ENCODE assay signal across 22 cellular contexts in genomic region chr17:76927577-76927976, GRCh38. TPM values are rescaled to one million over a fixed set of nuclear protein-coding genes. Genes with fewer than 3 reads are reported as not detected.
DNase-seq lines count a peak whose midpoint lies in the region; ATAC-seq, FAIRE-seq and TF ChIP-seq lines count a peak whose summit lies in the region.
"Had no signal": no experiment of that assay in that cellular context is flagged by ENCODE, and none has a peak within 500 bp of the region (broad histone marks: within the 10 kb centered on the region; RNA-seq: fewer than 3 reads in every experiment).

No MANE protein-coding gene starts in this region.

- H2BK120ac ChIP-seq in H1 (replicated peaks; ENCODE audit: low read depth, low read length): no peak overlapping the region

- H3K9me3 Mint-ChIP-seq in nephron progenitor cell (no peaks in the 10 kb centered on the region), osteocyte (ENCODE audit: unreplicated experiment) (no peaks in the 10 kb centered on the region)
- H3K9me3 Mint-ChIP-seq: CD4-positive, alpha-beta T cell; CD8-positive, alpha-beta memory T cell had no signal

- H4K5ac ChIP-seq in H1 (ENCODE audit: insufficient read length, low read depth, low read length): no peak overlapping the region

- no peaks in the 10 kb centered on the region for H3K79me2 ChIP-seq in H1 (ENCODE audit: control insufficient read depth in 1 of 2, insufficient read depth in 2 of 2, low read length in 2 of 2)

- no peak overlapping the region for H3K14ac ChIP-seq in H1 (ENCODE audit: insufficient read length)

- H3K9me3 ChIP-seq in A549 (no peaks in the 10 kb centered on the region), H1 (ENCODE audit: insufficient read depth in 2 of 2, low read depth in 1 of 2, low read length in 1 of 2) (0 out of 4 replicates have a peak, but pooled peaks cover 0 to 3% of the 10 kb centered on the region in 2 experiments), spleen (no peaks in the 10 kb centered on the region)
- H3K9me3 ChIP-seq: BLaER1 treated with 17β-estradiol and CSF1 and Interleukin-3, amounts not matched to agents 10 nM and 100 nM had no signal

- intact Hi-C loops in spleen (cut with DNase I; ENCODE audit: low total_unique reads): no loop called here

- H3K27ac Mint-ChIP-seq in nephron progenitor cell (peak overlapping the region; percentile 92), osteocyte (ENCODE audit: unreplicated experiment) (no peak overlapping the region)
- H3K27ac Mint-ChIP-seq: B cell; CD14-positive monocyte; CD4-positive, alpha-beta T cell had no signal

- POLR2A ChIA-PET in A549 (lab: Yijun Ruan, JAX) (no interaction called here), H1 (lab: Charles Lee; ENCODE audit: partially characterized antibody) (no interaction called here)

- no peaks in the 10 kb centered on the region for H3K23me2 ChIP-seq in H1 (ENCODE audit: low read depth, low read length)

- no peak overlapping the region for H3K4ac ChIP-seq in H1 (replicated peaks; ENCODE audit: insufficient read length, low read depth, low read length)

- WGBS in A549 (ENCODE audit: missing lambda C conversion rate): 91% methylated on average over 12 of the region's 12 CpGs
- 95% methylated on average over 12 of the region's 12 CpGs; no CpG with 5 or more reads in 1 of the 2 experiments for WGBS in H1 (ENCODE audit: extremely low coverage in 1 of 2, insufficient coverage in 1 of 2, insufficient read length in 1 of 2, insufficient replicate concordance in 2 of 2, low coverage in 1 of 2, low lambda C conversion rate in 2 of 2, missing lambda C conversion rate in 1 of 2), 2 experiments
- 82 to 94% (median 94%) methylated on average over 12 of the region's 12 CpGs for WGBS in spleen, 5 donors

- H3K4me3 ChIP-seq in A549 (no peak overlapping the region), H1 (ENCODE audit: extremely low read depth in 1 of 4, insufficient read depth in 2 of 4, low read depth in 3 of 4, low read length in 4 of 4) (no peak overlapping the region), spleen (no peak overlapping the region)
- H3K4me3 ChIP-seq: BLaER1 treated with 17β-estradiol and CSF1 and Interleukin-3, amounts not matched to agents 10 nM and 100 nM had no signal

- TF ChIP-seq CTCF in A549 (IDR thresholded peaks at IDR 0.05): no peak
- no peak for TF ChIP-seq CTCF in H1 (IDR thresholded peaks at IDR 0.05; ENCODE audit: control extremely low read depth in 1 of 3, insufficient read depth in 1 of 3, low read depth in 1 of 3, low read length in 3 of 3)
- TF ChIP-seq CTCF in nephron progenitor cell (IDR thresholded peaks at IDR 0.05): no peak
- TF ChIP-seq CTCF in spleen (IDR thresholded peaks at IDR 0.05 in 8 of 11, conservative IDR thresholded peaks at IDR 0.05 in 3 of 11): no peak
- TF ChIP-seq CTCF in osteocyte (IDR thresholded peaks at IDR 0.05): no peak

- peaks cover 12% of the 10 kb centered on the region for H3K27me3 Mint-ChIP-seq in nephron progenitor cell (ENCODE audit: low read depth, poor library complexity)
- peaks cover 9% of the 10 kb centered on the region for H3K27me3 Mint-ChIP-seq in osteocyte (ENCODE audit: unreplicated experiment)
- H3K27me3 Mint-ChIP-seq: CD4-positive, alpha-beta T cell had no signal

- 0 out of 2 replicates have a peak overlapping the region, but pooled peaks have one; percentile 21 for H2BK5ac ChIP-seq in H1 (ENCODE audit: low read depth, low read length)

- H3K4me1 Mint-ChIP-seq in nephron progenitor cell (peaks cover 15% of the 10 kb centered on the region), osteocyte (ENCODE audit: unreplicated experiment) (no peaks in the 10 kb centered on the region)
- H3K4me1 Mint-ChIP-seq: B cell; CD14-positive monocyte; CD8-positive, alpha-beta memory T cell had no signal

- no peak for TF ChIP-seq EP300 in A549 (IDR thresholded peaks at IDR 0.05)
- no peak for TF ChIP-seq EP300 in H1 (IDR thresholded peaks at IDR 0.05; ENCODE audit: borderline replicate concordance in 1 of 2, low read depth in 2 of 2, low read length in 2 of 2)

- H2BK15ac ChIP-seq in H1 (ENCODE audit: low read length): no peak overlapping the region

- H3K4me2 ChIP-seq in A549 (no peak overlapping the region), H1 (ENCODE audit: insufficient read depth in 1 of 2, low read depth in 2 of 2, low read length in 2 of 2) (no peak overlapping the region)
- H3K4me2 ChIP-seq: BLaER1 treated with 17β-estradiol and CSF1 and Interleukin-3, amounts not matched to agents 10 nM and 100 nM had no signal

- no peak overlapping the region for H3K9ac ChIP-seq in H1 (replicated peaks in 1 of 4; ENCODE audit: extremely low read depth in 1 of 4, low read depth in 3 of 4, low read length in 3 of 4)
- H3K9ac ChIP-seq: BLaER1 treated with 17β-estradiol and CSF1 and Interleukin-3, amounts not matched to agents 10 nM and 100 nM had no signal

- DNase-seq in A549 (ENCODE audit: low read depth in 1 of 2, low spot score in 1 of 2) (no peak), SK-N-DZ (ENCODE audit: low spot score) (peak; percentile 75), H1 (ENCODE audit: low read depth in 1 of 2, low spot score in 2 of 2) (no peak), nephron progenitor cell (no peak), spleen (no peak), COLO829 (ENCODE audit: low spot score) (no peak), osteocyte (ENCODE audit: extremely low spot score, unreplicated experiment) (no peak)
- DNase-seq: Calu3; CD4-positive, alpha-beta T cell; CD8-positive, alpha-beta memory T cell; COR-L47; DMS153; DND-41; GOT3; H7; HCEC 1CT had no signal

- H3K27me3 ChIP-seq in H1 (replicated peaks in 1 of 4; ENCODE audit: control insufficient read depth in 3 of 4, extremely low read depth in 1 of 4, insufficient read depth in 3 of 4, low read length in 3 of 4) (no peaks in the 10 kb centered on the region), spleen (replicated peaks in 1 of 7) (peaks cover 0 to 30% (median 0%) of the 10 kb centered on the region in 7 donors)
- H3K27me3 ChIP-seq: BLaER1 treated with 17β-estradiol and CSF1 and Interleukin-3, amounts not matched to agents 10 nM and 100 nM had no signal

- H2AFZ ChIP-seq in H1 (ENCODE audit: low read length): no peak overlapping the region

- H3K56ac ChIP-seq in H1 (replicated peaks; ENCODE audit: insufficient read length, low read depth, low read length): no peak overlapping the region

- no peak overlapping the region for H2BK12ac ChIP-seq in H1 (ENCODE audit: low read depth, low read length)

- H3K4me1 ChIP-seq in A549: peaks cover 5% of the 10 kb centered on the region; the same call in 1 of the 3 replicates
- peaks cover 0 to 2% (median 0%) of the 10 kb centered on the region in 4 experiments; a peak in 1 of 7 replicates for H3K4me1 ChIP-seq in H1 (replicated peaks in 1 of 4; ENCODE audit: control insufficient read depth in 3 of 4, insufficient read depth in 4 of 4, low read length in 3 of 4)
- peaks cover 0 to 18% (median 8%) of the 10 kb centered on the region in 6 donors for H3K4me1 ChIP-seq in spleen

- H3K79me1 ChIP-seq in H1 (ENCODE audit: low read depth, low read length): no peaks in the 10 kb centered on the region

- H2AK5ac ChIP-seq in H1 (ENCODE audit: low read depth, low read length): no peak overlapping the region

- peak; percentile 7 for FAIRE-seq in A549 (lab: Jason Lieb, UNC)
- FAIRE-seq in H1 (lab: Jason Lieb, UNC): no peak
- FAIRE-seq: G401.6, GM12892 had no signal

- no peaks in the 10 kb centered on the region for H3K36me3 Mint-ChIP-seq in nephron progenitor cell (ENCODE audit: low read depth)
- H3K36me3 Mint-ChIP-seq in osteocyte (ENCODE audit: unreplicated experiment): no peaks in the 10 kb centered on the region
- H3K36me3 Mint-ChIP-seq: CD14-positive monocyte had no signal

- no peak overlapping the region for H2BK20ac ChIP-seq in H1 (ENCODE audit: low read length)

- CTCF ChIA-PET in A549 (lab: Yijun Ruan, JAX): interaction anchor here (0.6 to 2.3 kb wide), 7 partner anchors 9 to 182 kb away, joined by 3 to 13 read pairs (median 4); partner anchors contain the start of gene MGAT5B
- CTCF ChIA-PET in H1 (lab: Charles Lee; ENCODE audit: partially characterized antibody): interaction anchor here (0.6 to 1.6 kb wide), 4 partner anchors 10 to 1044 kb away, joined by 4 to 7 read pairs (median 4); no protein-coding TSS in a partner anchor

- H3K27ac ChIP-seq in A549 (no peak overlapping the region), H1 (ENCODE audit: low read depth, low read length) (no peak overlapping the region), spleen (no peak overlapping the region)
- H3K27ac ChIP-seq: BLaER1 treated with 17β-estradiol and CSF1 and Interleukin-3, amounts not matched to agents 10 nM and 100 nM had no signal

- H3K23ac ChIP-seq in H1 (ENCODE audit: insufficient read length): no peak overlapping the region

- H3K36me3 ChIP-seq in H1 (ENCODE audit: control insufficient read depth in 2 of 4, insufficient read depth in 4 of 4, low read length in 3 of 4) (no peaks in the 10 kb centered on the region), spleen (no peaks in the 10 kb centered on the region)

- no peak overlapping the region for H3K4me3 Mint-ChIP-seq in nephron progenitor cell
- H3K4me3 Mint-ChIP-seq in osteocyte (ENCODE audit: unreplicated experiment): no peak overlapping the region
- H3K4me3 Mint-ChIP-seq: B cell; CD14-positive monocyte; CD4-positive, alpha-beta T cell; CD8-positive, alpha-beta memory T cell had no signal

- TF ChIP-seq POLR2A in A549 (IDR thresholded peaks at IDR 0.05; ENCODE audit: low read length) (no peak), H1 (IDR thresholded peaks at IDR 0.05; ENCODE audit: control extremely low read depth in 1 of 2, low read depth in 2 of 2, low read length in 2 of 2) (no peak), spleen (IDR thresholded peaks at IDR 0.05) (no peak)

- no peak overlapping the region for H3K18ac ChIP-seq in H1 (ENCODE audit: extremely low read depth, low read length)

- H4K20me1 ChIP-seq in H1 (replicated peaks in 1 of 2; ENCODE audit: control insufficient read depth in 1 of 2, insufficient read depth in 2 of 2, low read length in 2 of 2): peaks cover 0 to 5% of the 10 kb centered on the region in 2 experiments

- TF ChIP-seq RAD21 in A549 (conservative IDR thresholded peaks at IDR 0.05 in 1 of 2, IDR thresholded peaks at IDR 0.05 in 1 of 2): no peak
- no peak for TF ChIP-seq RAD21 in H1 (IDR thresholded peaks at IDR 0.05 in 1 of 2, conservative IDR thresholded peaks at IDR 0.05 in 1 of 2; ENCODE audit: low read depth in 2 of 2, low read length in 2 of 2)

- ATAC-seq in A549 (no peak), HG03457 (IDR thresholded peaks at IDR 0.05; ENCODE audit: unreplicated experiment) (no peak)

- H4K8ac ChIP-seq in H1 (ENCODE audit: extremely low read depth, insufficient read depth, low read length): no peak overlapping the region

- no peak overlapping the region for H4K91ac ChIP-seq in H1 (replicated peaks; ENCODE audit: insufficient read length, low read length)

RNA-seq across cellular contexts. Expression of gene MGAT5B, which starts 59.4 kb away (rescaled TPM):
- polyA plus RNA-seq in A549 (2011; rRNA removed): 7.6 and 10.3 TPM in 2 replicates
- 11.9 and 18.0 TPM in 2 replicates for polyA plus RNA-seq in A549 (2012; cell fraction: cytosol; rRNA removed)
- 40.3 and 50.7 TPM in 2 replicates for polyA plus RNA-seq in A549 (2012; cell fraction: nucleus; rRNA removed)
- 16.2 to 22.8 TPM (median 21.7 TPM) in 3 replicates for polyA plus RNA-seq in A549 (2017; fragmentation: RNase III; extraction: RNeasy Plus Mini Kit Qiagen cat#74134 plus additional on column Dnase treatment)
- polyA minus RNA-seq in A549 (2011; rRNA and poly(A)+ RNA removed): 11.3 and 15.5 TPM in 2 replicates
- polyA plus RNA-seq in SK-N-DZ (2014; cell fraction: cytosol; rRNA removed): 12.6 and 22.8 TPM in 2 replicates
- polyA plus RNA-seq in SK-N-DZ (2014; cell fraction: nucleus; rRNA removed): 28.9 and 49.6 TPM in 2 replicates
- total RNA-seq in H1 (2021; fragmentation: NEBNext Ultra II Directional; extraction: Animal tissue kit (Norgen Biotek cat#: 25700)): 8.2 and 9.3 TPM in 2 replicates
- 7.9 and 12.7 TPM in 2 replicates for polyA plus RNA-seq in H1 (2011; rRNA removed)
- 5.2 TPM for polyA plus RNA-seq in H1 (2011; cell fraction: cytosol; rRNA removed)
- polyA plus RNA-seq in H1 (2011; cell fraction: nucleus; rRNA removed): 21.5 TPM
- polyA plus RNA-seq in H1 (2012, experiment 1 of 2): 5.2 to 9.6 TPM (median 8.1 TPM) in 4 replicates
- polyA plus RNA-seq in H1 (2012, experiment 2 of 2): 5.1 TPM
- 7.4 TPM for polyA plus RNA-seq in H1 (2013, experiment 1 of 2)
- polyA plus RNA-seq in H1 (2013, experiment 2 of 2): 7.1 TPM
- 2.6 and 3.8 TPM in 2 replicates for polyA minus RNA-seq in H1 (2011; rRNA and poly(A)+ RNA removed)
- polyA minus RNA-seq in H1 (2011; cell fraction: cytosol; rRNA and poly(A)+ RNA removed): 3.1 TPM
- polyA minus RNA-seq in H1 (2011; cell fraction: nucleus; rRNA and poly(A)+ RNA removed): 12.0 TPM
- total RNA-seq in spleen: 1 to 10 TPM in 4 of 7 donors, under 1 TPM in 3; 0.26 to 2.0 (median 1.1) TPM
- polyA plus RNA-seq in spleen: under 1 TPM; 0.02 to 0.58 (median 0.52) TPM
- 0.40 and 0.55 TPM in 2 replicates for total RNA-seq in osteocyte
- polyA plus RNA-seq: CD14-positive monocyte had no signal
